ENCODE assay signal across 16 cellular contexts in the genomic region with DNA sequence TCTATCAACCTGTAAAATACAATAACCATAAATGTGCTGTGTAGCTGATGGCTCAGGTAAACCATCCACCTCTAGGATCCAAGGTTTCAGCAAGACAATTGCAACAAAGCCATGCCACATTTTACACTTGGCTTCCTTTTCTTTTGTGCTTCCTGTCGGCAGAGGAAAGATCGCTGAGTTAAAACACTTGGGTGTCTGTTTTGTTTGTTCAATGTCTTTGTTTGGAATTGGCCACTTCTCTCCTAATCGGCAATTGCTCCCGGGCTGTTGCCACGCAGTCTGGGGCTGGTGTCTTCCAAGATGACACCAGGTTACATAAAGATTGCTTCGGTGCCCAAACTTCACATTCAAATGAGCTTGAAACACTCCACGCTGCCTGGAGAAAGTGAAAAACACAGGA.
"Had no signal": no experiment of that assay in that cellular context is flagged by ENCODE, and none has a peak within 500 bp of the region (broad histone marks: within the 10 kb centered on the region; RNA-seq: fewer than 3 reads in every experiment).

No MANE protein-coding gene starts in this region.

- H3K27ac Mint-ChIP-seq: activated CD8-positive, alpha-beta T cell treated with anti-CD3 and anti-CD28 coated beads for 36 hours; activated naive CD4-positive, alpha-beta T cell treated with anti-CD3 and anti-CD28 coated beads for 36 hours; activated T-helper 1 cell treated with anti-CD3 and anti-CD28 coated beads, Interleukin-12 subunit alpha, Interleukin-12 subunit beta, Interleukin-2, Interleukin-4 antibody, amounts not matched to agents 30 ng/mL and 10 ng/mL and 1 ng/mL, durations not matched to agents 14 hours and 24 hours and 36 hours; naive thymus-derived CD4-positive, alpha-beta T cell; T-cell had no signal

- H3K36me3 ChIP-seq: WERI-Rb-1 had no signal

- H3K4me3 ChIP-seq: lung, psoas muscle had no signal

- H3K36me3 Mint-ChIP-seq: naive thymus-derived CD4-positive, alpha-beta T cell; T-cell had no signal

- DNase-seq: activated CD4-positive, alpha-beta T cell treated with anti-CD3 and anti-CD28 coated beads for 4 hours; activated CD8-positive, alpha-beta memory T cell treated with anti-CD3 and anti-CD28 coated beads, Interleukin-2, amount 50 U/mL, for 4 hours; activated CD8-positive, alpha-beta T cell treated with anti-CD3 and anti-CD28 coated beads for 36 hours; activated naive CD4-positive, alpha-beta T cell treated with anti-CD3 and anti-CD28 coated beads for 36 hours; kidney; naive thymus-derived CD4-positive, alpha-beta T cell; occipital lobe; psoas muscle; stimulated activated CD4-positive, alpha-beta T cell treated with anti-CD3 and anti-CD28 coated beads, Interleukin-12 subunit alpha, Interleukin-12 subunit beta, amount 100 ng/mL, for 4 hours; stimulated activated naive CD4-positive, alpha-beta T cell; substantia nigra; T-cell; T1000; WERI-Rb-1 had no signal

- H3K27me3 Mint-ChIP-seq: T-cell had no signal

- H3K4me3 Mint-ChIP-seq: activated CD8-positive, alpha-beta T cell treated with anti-CD3 and anti-CD28 coated beads for 36 hours; activated naive CD4-positive, alpha-beta T cell treated with anti-CD3 and anti-CD28 coated beads for 36 hours; activated T-helper 1 cell treated with anti-CD3 and anti-CD28 coated beads, Interleukin-12 subunit alpha, Interleukin-12 subunit beta, Interleukin-2, Interleukin-4 antibody, amounts not matched to agents 30 ng/mL and 10 ng/mL and 1 ng/mL, durations not matched to agents 14 hours and 24 hours and 36 hours; naive thymus-derived CD4-positive, alpha-beta T cell; T-cell had no signal

- H3K4me1 Mint-ChIP-seq: T-cell had no signal

- H3K4me1 ChIP-seq: psoas muscle had no signal

- H3K27ac ChIP-seq: psoas muscle, WERI-Rb-1 had no signal

- H3K9me3 Mint-ChIP-seq: activated CD8-positive, alpha-beta T cell treated with anti-CD3 and anti-CD28 coated beads for 36 hours; activated T-helper 1 cell treated with anti-CD3 and anti-CD28 coated beads, Interleukin-12 subunit alpha, Interleukin-12 subunit beta, Interleukin-2, Interleukin-4 antibody, amounts not matched to agents 30 ng/mL and 10 ng/mL and 1 ng/mL, durations not matched to agents 14 hours and 24 hours and 36 hours had no signal
